In the genomic region with DNA sequence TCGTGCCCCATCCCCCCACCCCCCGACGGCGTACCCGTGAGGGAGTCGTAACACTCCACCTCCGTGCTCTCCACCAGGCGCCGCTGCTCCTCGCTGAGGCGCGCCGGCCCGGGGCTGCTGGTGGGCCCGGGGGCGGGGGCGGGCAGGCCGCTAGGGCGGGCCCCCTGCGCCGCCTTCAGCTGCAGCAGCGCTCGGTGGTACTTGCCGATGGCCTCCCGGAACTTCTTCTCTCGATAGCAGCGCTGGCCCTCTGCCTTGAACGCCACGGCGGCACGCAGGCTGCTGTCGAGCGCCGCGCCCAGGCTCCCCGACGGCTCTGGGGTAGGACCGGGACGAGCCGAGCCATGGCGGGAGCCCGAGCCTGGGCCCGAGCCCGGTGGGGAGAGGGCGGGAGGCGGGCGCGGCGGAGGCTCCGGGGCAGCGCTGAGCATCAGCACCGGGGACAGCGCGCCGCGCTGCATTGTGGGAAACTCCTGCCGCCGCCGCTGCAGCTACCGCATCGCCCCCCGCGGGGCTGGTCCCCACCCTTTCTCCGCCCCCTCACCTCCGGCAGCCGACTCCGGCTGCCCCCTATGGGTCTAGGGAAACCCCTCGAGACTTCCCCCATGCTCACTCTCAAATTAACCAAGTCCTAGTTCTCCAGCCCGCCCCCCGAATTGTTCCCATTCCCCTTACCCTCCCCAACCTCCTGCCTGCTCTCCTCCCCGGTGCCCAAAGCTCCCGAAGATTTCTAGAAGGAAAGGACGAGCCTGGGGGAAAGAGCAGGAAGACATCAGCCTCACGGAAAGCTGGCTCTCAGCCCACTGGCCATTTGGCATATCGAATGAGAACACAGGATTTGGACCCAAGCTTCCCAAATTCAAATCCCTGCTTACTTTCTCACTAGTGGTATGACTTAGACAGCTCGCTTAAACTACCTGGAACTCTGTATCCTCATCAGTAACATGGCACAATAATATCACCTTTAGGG, we compare ENCODE assay signal across 1 cellular context.
TF ChIP-seq lines count a peak whose summit lies in the region.

Gene TTC9B, minus strand, starts transcription at position 464 of the 970 bp plus-strand sequence. Its CDS starts 3 bp downstream, at position 461.

TF ChIP-seq in K562, 482 proteins besides CTCF, POLR2A, EP300 and RAD21 (continued from another document):
- TF ChIP-seq RBBP5 (IDR thresholded peaks at IDR 0.05; ENCODE audit: borderline replicate concordance, insufficient read depth, low read length, poor library complexity, severe bottlenecking) (no peak), ZC3H11A (IDR thresholded peaks at IDR 0.05; ENCODE audit: low read depth, low read length) (no peak), MYNN (IDR thresholded peaks at IDR 0.05) (no peak), MYNN (CRISPR knock-in tag; IDR thresholded peaks at IDR 0.05) (no peak), CHCHD3 (CRISPR knock-in tag; IDR thresholded peaks at IDR 0.05) (no peak), MTA1 (IDR thresholded peaks at IDR 0.05; ENCODE audit: borderline replicate concordance) (no peak), RBFOX2 (IDR thresholded peaks at IDR 0.05; ENCODE audit: low read depth, low read length) (no peak), ZNF431 (CRISPR knock-in tag; IDR thresholded peaks at IDR 0.05) (no peak), ZNF511 (CRISPR knock-in tag; IDR thresholded peaks at IDR 0.05) (peak; percentile 92), SMAD2 (IDR thresholded peaks at IDR 0.05; ENCODE audit: low read depth, low read length) (no peak), SPI1 (IDR thresholded peaks at IDR 0.05; ENCODE audit: borderline replicate concordance, low read depth, low read length) (no peak), BACH1 (tag; IDR thresholded peaks at IDR 0.05) (no peak), ZNF274 (IDR thresholded peaks at IDR 0.05; ENCODE audit: borderline replicate concordance, low read depth, low read length) (no peak), YBX1 (IDR thresholded peaks at IDR 0.05) (no peak), FOS (IDR thresholded peaks at IDR 0.05; ENCODE audit: extremely low read depth, insufficient read length) (no peak), E2F8 (IDR thresholded peaks at IDR 0.05; ENCODE audit: low read depth, partially characterized antibody) (peak; percentile 51), BCL6 (CRISPR knock-in tag; IDR thresholded peaks at IDR 0.05) (no peak), MIER1 (IDR thresholded peaks at IDR 0.05; ENCODE audit: low read depth) (peak; percentile 68)
- TF ChIP-seq, protein P1, sequence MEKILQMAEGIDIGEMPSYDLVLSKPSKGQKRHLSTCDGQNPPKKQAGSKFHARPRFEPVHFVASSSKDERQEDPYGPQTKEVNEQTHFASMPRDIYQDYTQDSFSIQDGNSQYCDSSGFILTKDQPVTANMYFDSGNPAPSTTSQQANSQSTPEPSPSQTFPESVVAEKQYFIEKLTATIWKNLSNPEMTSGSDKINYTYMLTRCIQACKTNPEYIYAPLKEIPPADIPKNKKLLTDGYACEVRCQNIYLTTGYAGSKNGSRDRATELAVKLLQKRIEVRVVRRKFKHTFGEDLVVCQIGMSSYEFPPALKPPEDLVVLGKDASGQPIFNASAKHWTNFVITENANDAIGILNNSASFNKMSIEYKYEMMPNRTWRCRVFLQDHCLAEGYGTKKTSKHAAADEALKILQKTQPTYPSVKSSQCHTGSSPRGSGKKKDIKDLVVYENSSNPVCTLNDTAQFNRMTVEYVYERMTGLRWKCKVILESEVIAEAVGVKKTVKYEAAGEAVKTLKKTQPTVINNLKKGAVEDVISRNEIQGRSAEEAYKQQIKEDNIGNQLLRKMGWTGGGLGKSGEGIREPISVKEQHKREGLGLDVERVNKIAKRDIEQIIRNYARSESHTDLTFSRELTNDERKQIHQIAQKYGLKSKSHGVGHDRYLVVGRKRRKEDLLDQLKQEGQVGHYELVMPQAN (IDR thresholded peaks at IDR 0.05; ENCODE audit: borderline replicate concordance): no peak
TF ChIP-seq in K562: peak in this region for 51.
